In genomic region chr6:122996797-122997520, GRCh38 we compare ENCODE assay signal across 13 cellular contexts. TPM values are rescaled to one million over a fixed set of nuclear protein-coding genes. Genes with fewer than 3 reads are reported as not detected.
DNase-seq lines count a peak whose midpoint lies in the region; ATAC-seq and TF ChIP-seq lines count a peak whose summit lies in the region.
"Had no signal": no experiment of that assay in that cellular context is flagged by ENCODE, and none has a peak within 500 bp of the region (broad histone marks: within the 10 kb centered on the region; RNA-seq: fewer than 3 reads in every experiment).

No MANE protein-coding gene starts in this region.

- no peaks in the 10 kb centered on the region for H3K36me3 ChIP-seq in HUES6 (ENCODE audit: control insufficient read depth, insufficient read depth, low read length)
- H3K36me3 ChIP-seq in parathyroid adenoma (ENCODE audit: control insufficient read depth, insufficient read depth, low read length) = no peaks in the 10 kb centered on the region

- ATAC-seq in GM18511 (IDR thresholded peaks at IDR 0.05; ENCODE audit: unreplicated experiment) = no peak

- H3K4me1 Mint-ChIP-seq in Calu3 (ENCODE audit: low read depth, unreplicated experiment) = no peaks in the 10 kb centered on the region

- DNase-seq in Calu3 (no peak), dorsolateral prefrontal cortex (peak in 4 of 10 donors; percentile 12 to 49 (median 32)), mucosa of gallbladder (ENCODE audit: low spot score) (no peak), pons (ENCODE audit: low spot score) (no peak), KG1 (lab: John Stamatoyannopoulos, UW) (no peak)
- DNase-seq: amniotic stem cell, IMR-90, T-helper 2 cell had no signal

- intact Hi-C loops in Calu3 (cut with micrococcal nuclease; ENCODE audit: unreplicated experiment) (no loop called here), dorsolateral prefrontal cortex (cut with DNase I) (no loop called here)

- H3K9me3 ChIP-seq in HUES6 (ENCODE audit: control insufficient read depth, insufficient read depth, low read depth, low read length) (no peaks in the 10 kb centered on the region), parathyroid adenoma (ENCODE audit: control insufficient read depth, low read length) (no peaks in the 10 kb centered on the region)

- H3K27ac ChIP-seq in HUES6 (ENCODE audit: low read depth, low read length) = no peak overlapping the region
- peak overlapping the region in 57 of 59 donors; percentile 19 to 96 (median 89) for H3K27ac ChIP-seq in dorsolateral prefrontal cortex
- H3K27ac ChIP-seq in parathyroid adenoma = no peak overlapping the region
- H3K27ac ChIP-seq: epithelial cell of prostate had no signal

- H3K4me1 ChIP-seq in HUES6 (ENCODE audit: control insufficient read depth, insufficient read depth, low read length) (no peaks in the 10 kb centered on the region), parathyroid adenoma (peaks cover 2% of the 10 kb centered on the region)

- peak overlapping the region; percentile 66 for H3K4me2 ChIP-seq in parathyroid adenoma (ENCODE audit: low read length)

- no peaks in the 10 kb centered on the region for H3K79me2 ChIP-seq in parathyroid adenoma

- H3K9ac ChIP-seq in HUES6 (ENCODE audit: low read length) (no peak overlapping the region), parathyroid adenoma (no peak overlapping the region)

- H3K4me3 ChIP-seq in HUES6 (ENCODE audit: low read depth, low read length) (peak overlapping the region; percentile 84), dorsolateral prefrontal cortex (peak overlapping the region; percentile 42 to 86 (median 70)), parathyroid adenoma (ENCODE audit: low read depth, low read length) (no peak overlapping the region)

- TF ChIP-seq CTCF in Calu3 (IDR thresholded peaks at IDR 0.05; ENCODE audit: unreplicated experiment) (no peak), dorsolateral prefrontal cortex (IDR thresholded peaks at IDR 0.05 in 54 of 56, conservative IDR thresholded peaks at IDR 0.05 in 2 of 56; ENCODE audit: low read depth in 1 of 56, partially characterized antibody in 56 of 56) (no peak), parathyroid adenoma (IDR thresholded peaks at IDR 0.05) (no peak)

- peak overlapping the region; percentile 69 for H3K4me3 Mint-ChIP-seq in Calu3 (ENCODE audit: low read depth, unreplicated experiment)

- BruUV-seq in Calu3 (replicated peaks; lab: Mats Ljungman, UMichigan) = no TSS peak

- H3K36me3 Mint-ChIP-seq in Calu3 (ENCODE audit: insufficient read depth, unreplicated experiment) = peaks cover 5% of the 10 kb centered on the region

- H3K27me3 Mint-ChIP-seq in Calu3 (ENCODE audit: unreplicated experiment) = peaks cover 46% of the 10 kb centered on the region

- no peak overlapping the region for H2AFZ ChIP-seq in parathyroid adenoma

- H3K27ac Mint-ChIP-seq in Calu3 (ENCODE audit: unreplicated experiment) = no peak overlapping the region

- no peaks in the 10 kb centered on the region for H3K9me3 Mint-ChIP-seq in Calu3 (ENCODE audit: low read depth, unreplicated experiment)

- H3K27me3 ChIP-seq in HUES6 (ENCODE audit: control insufficient read depth, insufficient read depth, low read length) = peaks cover 72% of the 10 kb centered on the region
- H3K27me3 ChIP-seq in dorsolateral prefrontal cortex = peaks cover 0 to 46% (median 7%) of the 10 kb centered on the region in 45 donors
- no peaks in the 10 kb centered on the region for H3K27me3 ChIP-seq in parathyroid adenoma (ENCODE audit: control insufficient read depth, insufficient read depth, low read length)

- CTCF ChIA-PET in Calu3 (lab: Charles Lee) = no interaction called here

RNA-seq across cellular contexts. Expression of gene CLVS2, which starts 0.9 kb away (rescaled TPM):
- not detected in 2 replicates for total RNA-seq in Calu3 (2022)
- 10 to 100 TPM; 14.1 to 84.5 (median 56.8) TPM for total RNA-seq in dorsolateral prefrontal cortex
- total RNA-seq in mucosa of gallbladder = 0.06 TPM
- total RNA-seq: IMR-90, pulmonary artery endothelial cell had no signal

Comparison
In these comparisons a context has a peak if more than half of its experiments do, and no peak if none do; other contexts are left out.
1. H3K27ac ChIP-seq: peak in dorsolateral prefrontal cortex (57 of 59); none in HUES6 (single experiment) and parathyroid adenoma (single experiment).
2. RNA of gene CLVS2, which starts 0.9 kb away (total RNA-seq): 14.1 to 84.5 TPM in dorsolateral prefrontal cortex; 0.06 TPM in mucosa of gallbladder (single experiment) and not detected in Calu3; every median in the first group is over 10 times any median in the second.